19 cellular contexts compared by ENCODE assay signal in the genomic region with DNA sequence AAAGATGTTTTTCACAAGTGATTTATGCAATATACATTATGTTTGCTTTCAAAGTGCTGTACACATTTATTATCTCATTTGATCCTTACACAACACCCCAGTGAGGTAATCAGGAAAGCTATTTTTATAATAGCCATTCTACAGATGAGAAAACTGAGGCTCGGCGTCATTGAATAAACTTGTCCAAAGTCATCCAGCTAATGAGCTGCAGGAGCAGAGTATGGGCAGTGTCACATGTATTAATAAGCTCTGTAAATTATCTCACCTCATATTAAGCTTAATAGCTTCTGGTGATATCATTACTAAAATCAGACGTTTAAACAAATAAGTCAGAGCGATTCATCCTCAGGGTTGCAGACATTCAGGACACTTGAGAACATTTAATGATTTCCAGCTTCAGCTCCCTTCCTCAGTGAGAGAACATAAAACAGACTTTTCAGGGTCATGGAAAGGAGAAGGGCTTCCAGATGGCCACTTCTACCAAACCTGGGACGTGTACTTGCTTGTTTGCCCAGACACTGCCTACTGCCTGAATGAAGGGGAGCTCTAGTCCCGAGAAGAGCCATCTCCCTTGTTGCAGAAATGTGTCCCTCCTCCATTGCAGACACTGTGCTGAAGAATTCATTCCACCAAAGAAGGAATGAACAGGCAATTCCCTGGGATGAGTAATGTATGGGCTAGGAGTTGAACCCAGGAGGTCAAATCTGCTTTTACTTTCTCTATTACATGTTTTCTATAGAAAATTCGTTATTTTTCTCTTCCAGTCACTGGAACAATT. TPM values are rescaled to one million over a fixed set of nuclear protein-coding genes. Genes with fewer than 3 reads are reported as not detected.
DNase-seq lines count a peak whose midpoint lies in the region; ATAC-seq and TF ChIP-seq lines count a peak whose summit lies in the region.
"Had no signal": no experiment of that assay in that cellular context is flagged by ENCODE, and none has a peak within 500 bp of the region (broad histone marks: within the 10 kb centered on the region; RNA-seq: fewer than 3 reads in every experiment).

No MANE protein-coding gene starts in this region.

- no peak overlapping the region for H3K9ac ChIP-seq in fibroblast of lung (ENCODE audit: insufficient read depth, low read length)

- no peaks in the 10 kb centered on the region for H3K9me3 ChIP-seq in fibroblast of lung (ENCODE audit: control insufficient read depth, insufficient read depth, low read depth, low read length)
- H3K9me3 ChIP-seq: right atrium auricular region, stomach had no signal

- H3K4me3 ChIP-seq in ACC112 (ENCODE audit: low read depth, low read length) (peak overlapping the region; percentile 32; the same call in 1 of the 2 replicates), fibroblast of lung (replicated peaks in 1 of 4; ENCODE audit: control extremely low read depth in 1 of 4, insufficient read depth in 1 of 4, low read depth in 3 of 4, low read length in 4 of 4) (no peak overlapping the region)
- H3K4me3 ChIP-seq: cardiac muscle cell, right atrium auricular region, stomach had no signal

- H3K27ac ChIP-seq in ACC112 (ENCODE audit: low read depth, low read length), result no peak overlapping the region
- no peak overlapping the region for H3K27ac ChIP-seq in fibroblast of lung (ENCODE audit: insufficient read depth, low read length)
- H3K27ac ChIP-seq: cardiac muscle cell, right atrium auricular region, stomach had no signal

- no peak for TF ChIP-seq CTCF in fibroblast of lung (conservative IDR thresholded peaks at IDR 0.05 in 1 of 2, IDR thresholded peaks at IDR 0.05 in 1 of 2; ENCODE audit: low read depth in 1 of 2, low read length in 2 of 2)

- peak; percentile 60 for DNase-seq in EL
- DNase-seq in NCI-H524 treated with DMSO at 0.1 percent for 48 hours (lab: John Stamatoyannopoulos, UW), result peak; percentile 56
- peak; percentile 43 to 49 for DNase-seq in fibroblast of lung (ENCODE audit: low read depth in 2 of 2)
- DNase-seq in activated CD4-positive, CD25-positive, alpha-beta regulatory T cell treated with anti-CD3 and anti-CD28 coated beads, Interleukin-2, amount 50 U/mL, for 72 hours, result no peak
- DNase-seq: activated CD8-positive, alpha-beta T cell treated with anti-CD3 and anti-CD28 coated beads, Interleukin-2, amount 10 ng/mL, durations not matched to agents 7 days and 5 days; activated naive CD8-positive, alpha-beta T cell treated with anti-CD3 and anti-CD28 coated beads, Interleukin-2, amount 10 ng/mL, durations not matched to agents 7 days and 5 days; CD8-positive, alpha-beta memory T cell; GDM1; left cardiac atrium; MV-4-11; NCI-H2107; stimulated activated CD4-positive, alpha-beta T cell treated with anti-CD3 and anti-CD28 coated beads, Interleukin-1b, Interleukin-23, amount 100 ng/mL, for 48 hours; stomach had no signal

- H3K4me1 ChIP-seq in ACC112 (ENCODE audit: control insufficient read depth, insufficient read depth, low read length, unreplicated experiment), result peaks cover 42% of the 10 kb centered on the region
- peaks cover 14% of the 10 kb centered on the region for H3K4me1 ChIP-seq in fibroblast of lung (ENCODE audit: control insufficient read depth, extremely low read depth, insufficient read depth, low read length)

- no peaks in the 10 kb centered on the region for H4K20me1 ChIP-seq in fibroblast of lung (ENCODE audit: control insufficient read depth, extremely low read depth, insufficient read depth, low read length)

- H3K36me3 ChIP-seq in ACC112 (ENCODE audit: insufficient read depth, low read length) (no peaks in the 10 kb centered on the region), fibroblast of lung (ENCODE audit: control insufficient read depth, insufficient read depth, low read length) (no peaks in the 10 kb centered on the region)
- H3K36me3 ChIP-seq: cardiac muscle cell, right atrium auricular region, stomach had no signal

- H3K79me2 ChIP-seq in ACC112 (ENCODE audit: control insufficient read depth, insufficient read depth, low read length, unreplicated experiment), result no peaks in the 10 kb centered on the region
- no peaks in the 10 kb centered on the region for H3K79me2 ChIP-seq in fibroblast of lung (ENCODE audit: control insufficient read depth, insufficient read depth, low read length)

- H3K27me3 ChIP-seq in ACC112 (ENCODE audit: insufficient read depth, low read length) (no peaks in the 10 kb centered on the region), fibroblast of lung (ENCODE audit: control insufficient read depth, insufficient read depth, low read length) (no peaks in the 10 kb centered on the region)
- H3K27me3 ChIP-seq: cardiac muscle cell, right atrium auricular region, stomach had no signal

- no peak overlapping the region for H3K4me2 ChIP-seq in fibroblast of lung (ENCODE audit: extremely low read depth, insufficient read depth, low read length)

- no peak overlapping the region for H2AFZ ChIP-seq in ACC112 (ENCODE audit: low read length, unreplicated experiment)
- no peak overlapping the region for H2AFZ ChIP-seq in fibroblast of lung (ENCODE audit: low read length)

- ATAC-seq in GM18517 (IDR thresholded peaks at IDR 0.05; ENCODE audit: unreplicated experiment) (no peak), HG03457 (IDR thresholded peaks at IDR 0.05; ENCODE audit: unreplicated experiment) (no peak), HG02623 (IDR thresholded peaks at IDR 0.05; ENCODE audit: unreplicated experiment) (no peak)
- ATAC-seq: activated CD8-positive, alpha-beta T cell treated with anti-CD3 and anti-CD28 coated beads, Interleukin-2, amount 10 ng/mL, durations not matched to agents 7 days and 5 days; left cardiac atrium had no signal

RNA-seq across cellular contexts. Expression of gene FZD1, which starts 20.5 kb away (rescaled TPM):
- total RNA-seq in fibroblast of lung, result 10.8 and 12.6 TPM in 2 replicates
- polyA plus RNA-seq in fibroblast of lung, result 7.6 and 15.7 TPM in 2 replicates
- polyA plus RNA-seq in fibroblast of lung (2012), result 8.3 and 17.6 TPM in 2 replicates
- 8.2 and 15.6 TPM in 2 replicates for polyA minus RNA-seq in fibroblast of lung (ENCODE audit: low replicate concordance)
- polyA plus RNA-seq: CD8-positive, alpha-beta memory T cell had no signal
